8 cellular contexts compared by ENCODE assay signal in the genomic region with DNA sequence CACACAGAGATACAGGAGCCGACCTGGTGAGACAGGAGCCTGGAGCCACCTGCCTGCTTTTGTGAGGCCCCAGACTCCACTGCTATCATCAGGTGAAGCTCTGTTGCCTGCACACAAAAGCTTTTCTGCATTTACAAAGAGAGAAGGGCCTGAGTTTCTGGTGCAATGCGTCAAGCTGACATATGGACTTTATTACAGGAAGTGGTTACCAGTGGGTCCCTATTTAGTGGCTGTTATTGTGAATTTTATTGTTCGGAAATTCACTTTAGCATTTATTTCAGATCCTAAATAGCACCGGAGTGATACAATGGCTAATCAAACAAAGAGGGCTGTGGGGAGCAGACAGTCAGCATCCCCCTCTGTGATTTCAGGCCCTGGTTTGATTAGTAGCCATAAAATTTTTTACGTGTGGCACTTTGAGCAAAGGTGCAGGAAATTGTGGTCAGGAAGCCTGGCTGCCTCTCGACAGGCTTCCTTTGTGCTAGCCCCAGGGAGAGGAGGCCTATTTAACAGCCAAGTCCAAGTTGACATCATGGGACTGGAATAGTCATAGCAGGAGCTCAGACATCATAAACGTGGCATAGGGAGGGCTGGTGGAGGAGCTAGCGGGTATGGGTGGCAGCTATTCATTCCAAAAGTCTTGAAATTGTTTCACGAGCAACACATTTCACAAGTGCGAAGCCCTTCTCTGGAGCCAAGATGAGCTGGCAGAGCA. TPM values are rescaled to one million over a fixed set of nuclear protein-coding genes. Genes with fewer than 3 reads are reported as not detected.
DNase-seq lines count a peak whose midpoint lies in the region; ATAC-seq and TF ChIP-seq lines count a peak whose summit lies in the region.

No MANE protein-coding gene starts in this region.

- POLR2A ChIA-PET in CD4-positive, alpha-beta T cell (lab: Charles Lee) = interaction anchor here (0.7 to 1.8 kb wide), 2 partner anchors 9 to 581 kb away, joined by 3 to 10 read pairs; partner anchors contain the start of gene TGFBI
- POLR2A ChIA-PET in GM10248 (lab: Yijun Ruan, JAX) = no interaction called here

- no peaks in the 10 kb centered on the region for H3K9me3 ChIP-seq in CD4-positive, alpha-beta T cell (ENCODE audit: control insufficient read depth, low read length)
- no peaks in the 10 kb centered on the region for H3K9me3 ChIP-seq in ovary

- H3K4me3 ChIP-seq in HL-60 (replicated peaks; ENCODE audit: insufficient read depth, low read length) (no peak overlapping the region), ovary (no peak overlapping the region)

- peak in 2 of 10 experiments; percentile 9 to 25 for DNase-seq in CD4-positive, alpha-beta T cell
- peak; percentile 16 for DNase-seq in GM19240 (ENCODE audit: insufficient read length, low spot score)
- DNase-seq in HL-60 (ENCODE audit: low read depth in 1 of 2, low spot score in 1 of 2) = peak in 1 of 2 experiments; percentile 40
- DNase-seq in SIG-M5 (lab: John Stamatoyannopoulos, UW) = peak; percentile 25
- no peak for DNase-seq in chondrocyte (ENCODE audit: low spot score)
- no peak for DNase-seq in osteocyte (ENCODE audit: extremely low spot score, unreplicated experiment)
- no peak for DNase-seq in ovary
- no peak for DNase-seq in GM10248 (ENCODE audit: extremely low spot score)

- peaks cover 34% of the 10 kb centered on the region for H3K4me1 Mint-ChIP-seq in CD4-positive, alpha-beta T cell (ENCODE audit: low read depth)
- H3K4me1 Mint-ChIP-seq in chondrocyte (ENCODE audit: low read depth) = peaks cover 58% of the 10 kb centered on the region
- H3K4me1 Mint-ChIP-seq in osteocyte (ENCODE audit: unreplicated experiment) = peaks cover 22% of the 10 kb centered on the region

- CTCF ChIA-PET in CD4-positive, alpha-beta T cell (lab: Charles Lee) = no interaction called here
- CTCF ChIA-PET in GM10248 (lab: Yijun Ruan, JAX) = interaction anchor here (1.2 to 2.0 kb wide), 4 partner anchors 9 to 175 kb away, joined by 3 to 7 read pairs (median 6); no protein-coding TSS in a partner anchor

- 82 to 87% (median 85%) methylated on average over 10 of the region's 10 CpGs for WGBS in ovary, 3 donors

- no peaks in the 10 kb centered on the region for H3K9me3 Mint-ChIP-seq in CD4-positive, alpha-beta T cell
- peaks cover 5% of the 10 kb centered on the region for H3K9me3 Mint-ChIP-seq in chondrocyte (ENCODE audit: low read depth)
- H3K9me3 Mint-ChIP-seq in osteocyte (ENCODE audit: unreplicated experiment) = no peaks in the 10 kb centered on the region

- H3K27me3 ChIP-seq in CD4-positive, alpha-beta T cell (ENCODE audit: control insufficient read depth, insufficient read depth, low read length) = no peaks in the 10 kb centered on the region
- H3K27me3 ChIP-seq in HL-60 (ENCODE audit: insufficient read depth, poor library complexity, severe bottlenecking) (no peaks in the 10 kb centered on the region), ovary (no peaks in the 10 kb centered on the region)

- no peak for TF ChIP-seq POLR2A in ovary (IDR thresholded peaks at IDR 0.05)

- intact Hi-C loops in CD4-positive, alpha-beta T cell (cut with DNase I, micrococcal nuclease) = no loop called here
- intact Hi-C loops in ovary (cut with DNase I) = no loop called here

- TF ChIP-seq CTCF in CD4-positive, alpha-beta T cell (IDR thresholded peaks at IDR 0.05) = no peak
- TF ChIP-seq CTCF in HL-60 (IDR thresholded peaks at IDR 0.05; ENCODE audit: insufficient read depth, low read length) (no peak), chondrocyte (IDR thresholded peaks at IDR 0.05) (no peak), osteocyte (IDR thresholded peaks at IDR 0.05) (no peak), ovary (IDR thresholded peaks at IDR 0.05) (no peak), GM10248 (IDR thresholded peaks at IDR 0.05; ENCODE audit: control extremely low read depth, extremely low read depth, low read depth, missing control alignments) (no peak)

- no peaks in the 10 kb centered on the region for H3K36me3 Mint-ChIP-seq in CD4-positive, alpha-beta T cell (ENCODE audit: low read depth)
- H3K36me3 Mint-ChIP-seq in chondrocyte (ENCODE audit: low read depth) (peaks cover 36% of the 10 kb centered on the region), osteocyte (ENCODE audit: unreplicated experiment) (peaks cover 31% of the 10 kb centered on the region)

- ATAC-seq in CD4-positive, alpha-beta T cell (ENCODE audit: poor library complexity) = peak; percentile 80

- peak overlapping the region; percentile 22 for H3K27ac ChIP-seq in CD4-positive, alpha-beta T cell (ENCODE audit: low read depth, low read length)
- H3K27ac ChIP-seq in HL-60 (replicated peaks) (peak overlapping the region; percentile 41; the same call in 1 of the 2 replicates), ovary (no peak overlapping the region)

- no peak for TF ChIP-seq EP300 in ovary (IDR thresholded peaks at IDR 0.05)

- H3K36me3 ChIP-seq in ovary = no peaks in the 10 kb centered on the region

- peaks cover 1% of the 10 kb centered on the region for H3K4me1 ChIP-seq in ovary (ENCODE audit: insufficient read depth)

- H3K27me3 Mint-ChIP-seq in CD4-positive, alpha-beta T cell = no peaks in the 10 kb centered on the region
- H3K27me3 Mint-ChIP-seq in chondrocyte (ENCODE audit: low read depth) = no peaks in the 10 kb centered on the region
- no peaks in the 10 kb centered on the region for H3K27me3 Mint-ChIP-seq in osteocyte (ENCODE audit: unreplicated experiment)

- peak overlapping the region; percentile 16 for H3K4me3 Mint-ChIP-seq in CD4-positive, alpha-beta T cell
- H3K4me3 Mint-ChIP-seq in chondrocyte (ENCODE audit: unreplicated experiment) = no peak overlapping the region
- H3K4me3 Mint-ChIP-seq in osteocyte (ENCODE audit: unreplicated experiment) = no peak overlapping the region

- H3K27ac Mint-ChIP-seq in CD4-positive, alpha-beta T cell = peak overlapping the region; percentile 84
- H3K27ac Mint-ChIP-seq in chondrocyte (ENCODE audit: unreplicated experiment) = peak overlapping the region; percentile 78
- peak overlapping the region; percentile 23 for H3K27ac Mint-ChIP-seq in osteocyte (ENCODE audit: unreplicated experiment)

RNA-seq across cellular contexts. Expression of gene TGFBI, which starts 8.4 kb away (rescaled TPM):
- total RNA-seq in CD4-positive, alpha-beta T cell = 1 to 10 TPM; 4.8 to 5.9 TPM
- total RNA-seq in chondrocyte (491 to 631 TPM (median 620 TPM) in 3 replicates), osteocyte (267 and 343 TPM in 2 replicates), ovary (10 to 100 TPM; 14.5 to 46.6 (median 25.3) TPM)
- polyA plus RNA-seq in ovary = 100 to 1,000 TPM in 1 of 2 donors, 10 to 100 TPM in 1; 22.2 to 138 TPM

Comparison
In these comparisons a context has a peak if more than half of its experiments do, and no peak if none do; other contexts are left out.
1. DNase-seq: peak in GM19240 (single experiment) and SIG-M5 (single experiment); none in chondrocyte (single experiment), osteocyte (single experiment), ovary (0 of 5) and GM10248 (single experiment).
2. H3K27ac ChIP-seq: peak in CD4-positive, alpha-beta T cell (single experiment) and HL-60 (single experiment); none in ovary (0 of 2).
3. H3K27ac Mint-ChIP-seq: peak in every context shown above with its lines; median percentile 84 in CD4-positive, alpha-beta T cell; 78 in chondrocyte; 23 in osteocyte.